In genomic region chr14:24246765-24247212, GRCh38 we compare ENCODE assay signal across 1 cellular context.
TF ChIP-seq lines count a peak whose summit lies in the region.

No MANE protein-coding gene starts in this region.

TF ChIP-seq in IMR-90, 13 proteins besides CTCF, POLR2A, EP300 and RAD21:
- TF ChIP-seq MAZ (IDR thresholded peaks at IDR 0.05; ENCODE audit: borderline replicate concordance, low read depth, low read length), result no peak
- no peak for TF ChIP-seq RFX5 (IDR thresholded peaks at IDR 0.05; ENCODE audit: low read depth, low read length)
- TF ChIP-seq MAFK (IDR thresholded peaks at IDR 0.05; ENCODE audit: low read depth, low read length), result no peak
- no peak for TF ChIP-seq SMC3 (IDR thresholded peaks at IDR 0.05; ENCODE audit: low read depth, low read length)
- no peak for TF ChIP-seq BHLHE40 (IDR thresholded peaks at IDR 0.05; ENCODE audit: low read depth, low read length)
- no peak for TF ChIP-seq MXI1 (IDR thresholded peaks at IDR 0.05; ENCODE audit: borderline replicate concordance, low read depth, low read length)
- TF ChIP-seq CEBPB (IDR thresholded peaks at IDR 0.05; ENCODE audit: low read depth, low read length), result no peak
